Comparison of ENCODE assay signal across 23 cellular contexts in the genomic region with DNA sequence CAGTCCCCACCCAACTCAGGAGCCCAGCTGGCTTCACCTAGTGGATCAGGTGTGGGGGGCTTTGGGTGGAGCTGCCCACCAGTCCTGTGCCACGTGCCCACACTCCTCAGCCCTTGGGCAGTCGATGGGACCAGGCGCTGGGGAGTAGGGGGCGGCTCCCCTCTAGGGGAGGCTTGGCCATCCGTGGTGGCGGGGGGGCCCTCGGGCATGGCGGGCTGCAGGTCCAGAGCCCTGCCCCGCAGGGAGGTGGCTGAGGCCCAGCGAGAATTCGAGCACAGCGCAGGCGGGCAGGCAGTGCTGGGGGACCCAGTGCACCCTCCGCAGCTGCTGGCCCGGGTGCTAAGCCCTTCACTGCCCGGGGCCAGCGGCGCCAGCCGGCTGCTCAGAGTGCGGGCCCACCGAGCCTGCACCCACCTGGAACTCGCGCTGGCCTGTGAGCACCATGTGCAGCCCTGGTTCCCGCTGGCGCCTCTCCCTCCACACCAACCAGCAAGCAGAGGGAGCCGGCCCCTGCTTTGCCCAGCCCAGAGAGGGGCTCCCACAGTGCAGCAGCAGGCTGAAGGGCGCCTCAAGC.
"Had no signal": no experiment of that assay in that cellular context is flagged by ENCODE, and none has a peak within 500 bp of the region (broad histone marks: within the 10 kb centered on the region; RNA-seq: fewer than 3 reads in every experiment).

No MANE protein-coding gene starts in this region.

- H3K4me3 Mint-ChIP-seq: IgD-negative memory B cell had no signal

- H3K4me1 ChIP-seq: SJSA1 had no signal

- H3K36me3 ChIP-seq: SJSA1 had no signal

- H3K27ac Mint-ChIP-seq: IgD-negative memory B cell had no signal

- H3K27ac ChIP-seq: KMS-11, SJSA1, SK-N-MC had no signal

- H3K36me3 Mint-ChIP-seq: IgD-negative memory B cell had no signal

- H3K9ac ChIP-seq: KMS-11 had no signal

- DNase-seq: Kasumi-1, MM.1S, NCI-H1092 treated with DMSO at 0.1 percent for 48 hours, NCI-H1436, NCI-H187, NCI-H2029, NCI-H2081 treated with DMSO at 0.1 percent for 48 hours, NCI-H2171, NCI-H226, NCI-H446, NCI-H510A, NCI-H524 treated with DMSO at 0.1 percent for 48 hours, NCI-H69, NCI-H774, Right ventricle myocardium superior, RPMI8226, SIG-M5 had no signal

- H3K9me3 ChIP-seq: SJSA1 had no signal

- H3K4me3 ChIP-seq: K562, SJSA1, SK-N-MC had no signal

- ATAC-seq: K562 had no signal

- FAIRE-seq: K562, RCC 7860 had no signal
